In genomic region chrX:15524417-15524816, GRCh38 we compare ENCODE assay signal across 16 cellular contexts. TPM values are rescaled to one million over a fixed set of nuclear protein-coding genes. Genes with fewer than 3 reads are reported as not detected.
DNase-seq lines count a peak whose midpoint lies in the region; TF ChIP-seq lines count a peak whose summit lies in the region.
"Had no signal": no experiment of that assay in that cellular context is flagged by ENCODE, and none has a peak within 500 bp of the region (broad histone marks: within the 10 kb centered on the region; RNA-seq: fewer than 3 reads in every experiment).

No MANE protein-coding gene starts in this region.

- no peak overlapping the region for H3K27ac Mint-ChIP-seq in CD8-positive, alpha-beta memory T cell
- H3K27ac Mint-ChIP-seq: endodermal cell had no signal

- H3K36me3 Mint-ChIP-seq in CD8-positive, alpha-beta memory T cell = no peaks in the 10 kb centered on the region

- no peak overlapping the region for H3K4me3 ChIP-seq in cardiac muscle cell
- no peak overlapping the region for H3K4me3 ChIP-seq in right atrium auricular region
- no peak overlapping the region for H3K4me3 ChIP-seq in SK-N-SH (ENCODE audit: low read depth in 2 of 2, low read length in 1 of 2)
- no peak overlapping the region for H3K4me3 ChIP-seq in fibroblast of villous mesenchyme (ENCODE audit: low read depth, low read length)
- no peak overlapping the region for H3K4me3 ChIP-seq in smooth muscle cell
- H3K4me3 ChIP-seq in CD8-positive, alpha-beta memory T cell (ENCODE audit: low read length) = no peak overlapping the region
- H3K4me3 ChIP-seq: psoas muscle, testis had no signal

- peaks cover 12% of the 10 kb centered on the region for H3K4me1 ChIP-seq in cardiac muscle cell (ENCODE audit: low read depth)
- no peaks in the 10 kb centered on the region for H3K4me1 ChIP-seq in right atrium auricular region
- no peaks in the 10 kb centered on the region for H3K4me1 ChIP-seq in SK-N-SH (ENCODE audit: control insufficient read depth in 1 of 2, insufficient read depth in 2 of 2, low read depth in 1 of 2, low read length in 1 of 2)
- peaks cover 3% of the 10 kb centered on the region for H3K4me1 ChIP-seq in smooth muscle cell (ENCODE audit: low read depth)
- H3K4me1 ChIP-seq in CD8-positive, alpha-beta memory T cell (ENCODE audit: insufficient read depth, low read length) = no peaks in the 10 kb centered on the region
- H3K4me1 ChIP-seq: psoas muscle, testis had no signal

- CTCF ChIA-PET in SK-N-SH (lab: Yijun Ruan, JAX) = interaction anchor here (1.2 kb wide), 1 partner anchor 26 kb away, joined by 6 read pairs; no protein-coding TSS in a partner anchor
- CTCF ChIA-PET in CD8-positive, alpha-beta memory T cell (lab: Charles Lee) = no interaction called here

- POLR2A ChIA-PET in SK-N-SH (lab: Yijun Ruan, JAX) = no interaction called here
- POLR2A ChIA-PET in CD8-positive, alpha-beta memory T cell (lab: Charles Lee) = no interaction called here

- no peak overlapping the region for H3K4me3 Mint-ChIP-seq in CD8-positive, alpha-beta memory T cell
- H3K4me3 Mint-ChIP-seq: endodermal cell had no signal

- H3F3A ChIP-seq in SK-N-SH (replicated peaks; ENCODE audit: insufficient read depth) (no peaks in the 10 kb centered on the region), smooth muscle cell (ENCODE audit: low read depth) (no peaks in the 10 kb centered on the region)

- no peak overlapping the region for H3K4me2 ChIP-seq in SK-N-SH
- H3K4me2 ChIP-seq in smooth muscle cell = peak overlapping the region; percentile 1

- H3K9me2 ChIP-seq in SK-N-SH = no peaks in the 10 kb centered on the region

- H3K4me1 Mint-ChIP-seq in CD8-positive, alpha-beta memory T cell = no peaks in the 10 kb centered on the region
- H3K4me1 Mint-ChIP-seq: endodermal cell had no signal

- H2AFZ ChIP-seq in SK-N-SH (ENCODE audit: low read depth) (no peak overlapping the region), smooth muscle cell (ENCODE audit: low read depth) (no peak overlapping the region)

- no peaks in the 10 kb centered on the region for H3K9me3 Mint-ChIP-seq in CD8-positive, alpha-beta memory T cell
- H3K9me3 Mint-ChIP-seq: endodermal cell had no signal

- DNase-seq in cardiac muscle cell (ENCODE audit: low read depth in 1 of 2, low spot score in 1 of 2) (peak; percentile 42 to 89), right atrium auricular region (ENCODE audit: low spot score) (no peak), SK-N-SH (no peak), fibroblast of villous mesenchyme (ENCODE audit: low read depth) (peak; percentile 60), smooth muscle cell (lab: John Stamatoyannopoulos, UW; ENCODE audit: unreplicated experiment) (no peak), SHP77 treated with DMSO at 0.1 percent for 48 hours (lab: John Stamatoyannopoulos, UW) (no peak), putamen (ENCODE audit: low spot score) (no peak)
- DNase-seq in CD8-positive, alpha-beta memory T cell = no peak
- DNase-seq: Calu3; endodermal cell; NCI-H1694 treated with DMSO at 0.1 percent for 48 hours; psoas muscle; stimulated activated CD4-positive, alpha-beta T cell treated with anti-CD3 and anti-CD28 coated beads, Interleukin-2, amount 100 ng/mL, for 24 hours; T-helper 2 cell; testis had no signal

- peaks cover 9 to 21% of the 10 kb centered on the region in 2 donors for H3K27me3 Mint-ChIP-seq in CD8-positive, alpha-beta memory T cell

- no peak for TF ChIP-seq EP300 in SK-N-SH (IDR thresholded peaks at IDR 0.05; ENCODE audit: borderline replicate concordance in 1 of 2, low read depth in 1 of 2, low read length in 1 of 2)

- H3K27me3 ChIP-seq in cardiac muscle cell (no peaks in the 10 kb centered on the region), right atrium auricular region (no peaks in the 10 kb centered on the region), SK-N-SH (ENCODE audit: insufficient read depth) (no peaks in the 10 kb centered on the region), smooth muscle cell (ENCODE audit: low read depth) (no peaks in the 10 kb centered on the region)
- H3K27me3 ChIP-seq in CD8-positive, alpha-beta memory T cell (ENCODE audit: insufficient read depth, low read length, poor library complexity, severe bottlenecking) = no peaks in the 10 kb centered on the region
- H3K27me3 ChIP-seq: testis had no signal

- H3K79me2 ChIP-seq in SK-N-SH (ENCODE audit: insufficient read depth) (no peaks in the 10 kb centered on the region), smooth muscle cell (ENCODE audit: low read depth) (no peaks in the 10 kb centered on the region)

- TF ChIP-seq CTCF in cardiac muscle cell (IDR thresholded peaks at IDR 0.05; ENCODE audit: low read depth, low read length) = no peak
- no peak for TF ChIP-seq CTCF in right atrium auricular region (IDR thresholded peaks at IDR 0.05)
- no peak for TF ChIP-seq CTCF in SK-N-SH (IDR thresholded peaks at IDR 0.05)
- no peak for TF ChIP-seq CTCF in fibroblast of villous mesenchyme (IDR thresholded peaks at IDR 0.05; ENCODE audit: insufficient read depth, low read depth, low read length)
- no peak for TF ChIP-seq CTCF in smooth muscle cell (IDR thresholded peaks at IDR 0.05; ENCODE audit: borderline replicate concordance, insufficient read depth, poor library complexity, severe bottlenecking)

- H4K20me1 ChIP-seq in SK-N-SH (ENCODE audit: insufficient read depth) (no peaks in the 10 kb centered on the region), smooth muscle cell (ENCODE audit: low read depth) (no peaks in the 10 kb centered on the region)

- H3K9ac ChIP-seq in SK-N-SH = no peak overlapping the region
- no peak overlapping the region for H3K9ac ChIP-seq in smooth muscle cell (ENCODE audit: low read depth)

- no peak for TF ChIP-seq RAD21 in SK-N-SH (IDR thresholded peaks at IDR 0.05; ENCODE audit: low read length)

- H3K9me3 ChIP-seq in cardiac muscle cell (ENCODE audit: low read depth) = no peaks in the 10 kb centered on the region
- no peaks in the 10 kb centered on the region for H3K9me3 ChIP-seq in right atrium auricular region
- H3K9me3 ChIP-seq in SK-N-SH = no peaks in the 10 kb centered on the region
- no peaks in the 10 kb centered on the region for H3K9me3 ChIP-seq in smooth muscle cell (replicated peaks; ENCODE audit: low read depth)
- no peaks in the 10 kb centered on the region for H3K9me3 ChIP-seq in CD8-positive, alpha-beta memory T cell (ENCODE audit: low read length)
- H3K9me3 ChIP-seq: psoas muscle, testis had no signal

- no peaks in the 10 kb centered on the region for H3K36me3 ChIP-seq in cardiac muscle cell
- H3K36me3 ChIP-seq in right atrium auricular region = no peaks in the 10 kb centered on the region
- H3K36me3 ChIP-seq in SK-N-SH (replicated peaks in 1 of 2; ENCODE audit: control insufficient read depth in 1 of 2, insufficient read depth in 2 of 2, low read length in 1 of 2) = no peaks in the 10 kb centered on the region
- no peaks in the 10 kb centered on the region for H3K36me3 ChIP-seq in smooth muscle cell (ENCODE audit: low read depth)
- H3K36me3 ChIP-seq in CD8-positive, alpha-beta memory T cell (ENCODE audit: insufficient read depth, low read length) = no peaks in the 10 kb centered on the region

- H3K27ac ChIP-seq in cardiac muscle cell (no peak overlapping the region), right atrium auricular region (no peak overlapping the region), SK-N-SH (ENCODE audit: low read depth in 2 of 2, low read length in 1 of 2) (no peak overlapping the region), smooth muscle cell (ENCODE audit: low read depth) (no peak overlapping the region)
- H3K27ac ChIP-seq in CD8-positive, alpha-beta memory T cell (ENCODE audit: low read depth, low read length) = no peak overlapping the region
- H3K27ac ChIP-seq: psoas muscle, testis had no signal

TF ChIP-seq in SK-N-SH, 30 proteins besides CTCF, POLR2A, EP300 and RAD21 (continues in another document):
- TF ChIP-seq, protein P1, sequence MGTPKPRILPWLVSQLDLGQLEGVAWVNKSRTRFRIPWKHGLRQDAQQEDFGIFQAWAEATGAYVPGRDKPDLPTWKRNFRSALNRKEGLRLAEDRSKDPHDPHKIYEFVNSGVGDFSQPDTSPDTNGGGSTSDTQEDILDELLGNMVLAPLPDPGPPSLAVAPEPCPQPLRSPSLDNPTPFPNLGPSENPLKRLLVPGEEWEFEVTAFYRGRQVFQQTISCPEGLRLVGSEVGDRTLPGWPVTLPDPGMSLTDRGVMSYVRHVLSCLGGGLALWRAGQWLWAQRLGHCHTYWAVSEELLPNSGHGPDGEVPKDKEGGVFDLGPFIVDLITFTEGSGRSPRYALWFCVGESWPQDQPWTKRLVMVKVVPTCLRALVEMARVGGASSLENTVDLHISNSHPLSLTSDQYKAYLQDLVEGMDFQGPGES (IDR thresholded peaks at IDR 0.05; ENCODE audit: low read depth, low read length) = no peak
- TF ChIP-seq NFIC (IDR thresholded peaks at IDR 0.05; ENCODE audit: borderline replicate concordance) (0 out of 2 replicates have a peak, but pooled peaks have one; percentile 4), RXRA (IDR thresholded peaks at IDR 0.05; ENCODE audit: borderline replicate concordance, low read depth) (no peak), TCF12 (IDR thresholded peaks at IDR 0.05) (0 out of 2 replicates have a peak, but pooled peaks have one; percentile 10)

RNA-seq across cellular contexts. Expression of gene BMX, which starts 23.8 kb away (rescaled TPM):
- total RNA-seq in cardiac muscle cell = not detected in 2 replicates
- 0.13 TPM in 1 of 2 replicates, not detected in the other for polyA plus RNA-seq in cardiac muscle cell
- total RNA-seq in right atrium auricular region = 10 to 100 TPM; 12.9 to 20.1 TPM
- polyA plus RNA-seq in SK-N-SH (2012; rRNA removed) = not detected in 2 replicates
- 0.01 TPM in 1 of 2 replicates, not detected in the other for polyA plus RNA-seq in SK-N-SH (2012; cell fraction: cytosol; rRNA removed)
- not detected in 2 replicates for polyA plus RNA-seq in SK-N-SH (2012; cell fraction: nucleus; rRNA removed)
- under 0.01 TPM in 1 of 2 replicates, not detected in the other for total RNA-seq in fibroblast of villous mesenchyme
- not detected in 2 replicates for total RNA-seq in smooth muscle cell
- polyA plus RNA-seq in smooth muscle cell = not detected in 2 replicates
- total RNA-seq in CD8-positive, alpha-beta memory T cell = not detected
- polyA plus RNA-seq in CD8-positive, alpha-beta memory T cell = not detected
- total RNA-seq: Calu3, endodermal cell had no signal
- polyA plus RNA-seq: AG04450 had no signal

RNA-seq across cellular contexts. Expression of gene PIR, which starts 31.3 kb away (rescaled TPM):
- total RNA-seq in cardiac muscle cell (3.4 and 4.5 TPM in 2 replicates), right atrium auricular region (10 to 100 TPM; 14.3 to 19.2 TPM), fibroblast of villous mesenchyme (12.9 and 17.7 TPM in 2 replicates), smooth muscle cell (5.4 and 9.3 TPM in 2 replicates)
- polyA plus RNA-seq in cardiac muscle cell (5.3 and 5.9 TPM in 2 replicates), SK-N-SH (2012; rRNA removed) (12.3 and 13.2 TPM in 2 replicates), smooth muscle cell (14.3 and 16.5 TPM in 2 replicates)
- polyA plus RNA-seq in SK-N-SH (2012; cell fraction: cytosol; rRNA removed) = 16.1 and 16.5 TPM in 2 replicates
- polyA plus RNA-seq in SK-N-SH (2012; cell fraction: nucleus; rRNA removed) = 10.8 and 12.6 TPM in 2 replicates
- total RNA-seq in CD8-positive, alpha-beta memory T cell = 1 to 10 TPM; 1.9 to 2.6 TPM
- 0.22 TPM for polyA plus RNA-seq in CD8-positive, alpha-beta memory T cell

Comparison
In these comparisons a context has a peak if more than half of its experiments do, and no peak if none do; other contexts are left out.
1. DNase-seq: peak in cardiac muscle cell (2 of 2) and fibroblast of villous mesenchyme (single experiment); none in right atrium auricular region (single experiment), SK-N-SH (single experiment), smooth muscle cell (single experiment), SHP77 treated with DMSO at 0.1 percent for 48 hours (single experiment), CD8-positive, alpha-beta memory T cell (0 of 5) and putamen (single experiment).
2. RNA of gene BMX, which starts 23.8 kb away (total RNA-seq): 12.9 to 20.1 TPM in right atrium auricular region; not detected in cardiac muscle cell, under 0.01 TPM in fibroblast of villous mesenchyme, not detected in smooth muscle cell and not detected in CD8-positive, alpha-beta memory T cell; every median in the first group is over 10 times any median in the second.